In genomic region chr13:62139597-62139996, GRCh38 we compare ENCODE assay signal across 6 cellular contexts.
"Had no signal": no experiment of that assay in that cellular context is flagged by ENCODE, and none has a peak within 500 bp of the region (broad histone marks: within the 10 kb centered on the region; RNA-seq: fewer than 3 reads in every experiment).

No MANE protein-coding gene starts in this region.

- H3K4me3 Mint-ChIP-seq: IgD-negative memory B cell had no signal

- H3K27me3 Mint-ChIP-seq: IgD-negative memory B cell had no signal

- H3K27ac Mint-ChIP-seq: IgD-negative memory B cell had no signal

- H3K36me3 Mint-ChIP-seq: IgD-negative memory B cell had no signal

- DNase-seq: IMR-90, KBM-7, KG1 had no signal

- H3K27ac ChIP-seq: HL-60 had no signal

- H3K4me1 Mint-ChIP-seq: IgD-negative memory B cell had no signal

- H3K4me3 ChIP-seq: K562 had no signal
